ENCODE assay signal across 14 cellular contexts in the genomic region with DNA sequence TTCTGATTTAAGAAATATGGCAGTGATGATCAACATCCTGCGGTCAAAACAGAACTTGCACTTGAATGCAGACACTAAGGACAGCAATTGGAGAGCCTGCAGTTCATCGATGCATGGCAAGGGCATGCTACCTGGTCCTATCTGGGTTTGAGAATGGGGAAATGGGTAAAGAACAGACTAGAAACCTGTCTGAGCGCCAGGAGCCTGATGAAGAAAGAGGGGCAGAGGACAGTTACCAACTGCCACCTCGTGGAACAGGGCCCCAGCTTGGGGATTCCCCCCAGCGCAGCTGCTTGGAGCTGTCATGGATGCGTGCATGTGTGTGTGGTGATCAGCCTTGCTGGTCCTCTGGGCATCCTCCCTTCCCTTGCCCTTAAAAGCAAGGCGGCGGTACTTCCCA. TPM values are rescaled to one million over a fixed set of nuclear protein-coding genes. Genes with fewer than 3 reads are reported as not detected.
DNase-seq lines count a peak whose midpoint lies in the region; ATAC-seq, FAIRE-seq and TF ChIP-seq lines count a peak whose summit lies in the region.
"Had no signal": no experiment of that assay in that cellular context is flagged by ENCODE, and none has a peak within 500 bp of the region (broad histone marks: within the 10 kb centered on the region; RNA-seq: fewer than 3 reads in every experiment).

No MANE protein-coding gene starts in this region.

- peak; percentile 47 for ATAC-seq in GM21529 (IDR thresholded peaks at IDR 0.05; ENCODE audit: unreplicated experiment)
- peak; percentile 66 to 77 for ATAC-seq in stimulated activated naive B cell treated with anti-CD40 and anti-IgM and Interleukin-4, amounts not matched to agents 10 μg/mL and 1 μg/mL and 100 μg/mL, for 72 hours (replicated peaks)
- ATAC-seq in psoas muscle: no peak
- ATAC-seq: K562, Right ventricle myocardium inferior had no signal

- peaks cover 15% of the 10 kb centered on the region for H3K36me3 Mint-ChIP-seq in IgD-negative memory B cell
- H3K36me3 Mint-ChIP-seq in stimulated activated naive B cell treated with anti-CD40 and anti-IgM and Interleukin-4, amounts not matched to agents 10 μg/mL and 1 μg/mL and 100 μg/mL, for 72 hours: peaks cover 33 to 72% of the 10 kb centered on the region in 2 donors

- no peak for TF ChIP-seq CTCF in psoas muscle (IDR thresholded peaks at IDR 0.05)

- no peaks in the 10 kb centered on the region for H3K9me3 Mint-ChIP-seq in IgD-negative memory B cell
- H3K9me3 Mint-ChIP-seq in stimulated activated naive B cell treated with anti-CD40 and anti-IgM and Interleukin-4, amounts not matched to agents 10 μg/mL and 1 μg/mL and 100 μg/mL, for 72 hours: no peaks in the 10 kb centered on the region

- no peaks in the 10 kb centered on the region for H3K27me3 Mint-ChIP-seq in IgD-negative memory B cell
- H3K27me3 Mint-ChIP-seq in stimulated activated naive B cell treated with anti-CD40 and anti-IgM and Interleukin-4, amounts not matched to agents 10 μg/mL and 1 μg/mL and 100 μg/mL, for 72 hours: no peaks in the 10 kb centered on the region

- peak; percentile 62 for DNase-seq in activated effector memory CD4-positive, alpha-beta T cell treated with anti-CD3 and anti-CD28 coated beads, Interleukin-2, amount 50 U/mL, for 16 hours
- DNase-seq in activated effector memory CD4-positive, alpha-beta T cell treated with Interleukin-2 at 50 U/mL for 16 hours: no peak
- DNase-seq in stimulated activated naive B cell treated with anti-CD40 and anti-IgM and Interleukin-4, amounts not matched to agents 10 μg/mL and 1 μg/mL and 100 μg/mL, for 72 hours: peak; percentile 69
- DNase-seq in DMS79 (lab: John Stamatoyannopoulos, UW): no peak
- no peak for DNase-seq in HTR-8/SVneo (ENCODE audit: insufficient read length, low spot score)
- DNase-seq in psoas muscle: no peak
- DNase-seq: activated naive CD4-positive, alpha-beta T cell treated with anti-CD3 and anti-CD28 coated beads, Interleukin-2, amount 50 U/mL, for 16 hours; DMS79 treated with DMSO at 0.1 percent for 48 hours; kidney glomerular epithelial cell had no signal

- H3K4me1 ChIP-seq in psoas muscle: no peaks in the 10 kb centered on the region

- no peaks in the 10 kb centered on the region for H3K36me3 ChIP-seq in psoas muscle (ENCODE audit: insufficient read depth in 1 of 2, low read depth in 1 of 2)

- H3K27ac Mint-ChIP-seq in IgD-negative memory B cell: peak overlapping the region; percentile 21 to 90 (median 50)
- peak overlapping the region; percentile 89 for H3K27ac Mint-ChIP-seq in stimulated activated naive B cell treated with anti-CD40 and anti-IgM and Interleukin-4, amounts not matched to agents 10 μg/mL and 1 μg/mL and 100 μg/mL, for 72 hours

- H3K4me3 Mint-ChIP-seq in IgD-negative memory B cell: peak overlapping the region in 3 of 4 donors; percentile 2 to 29 (median 14)
- H3K4me3 Mint-ChIP-seq in stimulated activated naive B cell treated with anti-CD40 and anti-IgM and Interleukin-4, amounts not matched to agents 10 μg/mL and 1 μg/mL and 100 μg/mL, for 72 hours: peak overlapping the region in 1 of 2 donors; percentile 17

- no peaks in the 10 kb centered on the region for H3K27me3 ChIP-seq in psoas muscle (ENCODE audit: insufficient read depth in 3 of 3, low read length in 2 of 3)

- no peak overlapping the region for H3K4me3 ChIP-seq in psoas muscle
- H3K4me3 ChIP-seq: K562, skin epidermis had no signal

- peaks cover 37 to 51% (median 42%) of the 10 kb centered on the region in 3 donors for H3K4me1 Mint-ChIP-seq in IgD-negative memory B cell
- H3K4me1 Mint-ChIP-seq in stimulated activated naive B cell treated with anti-CD40 and anti-IgM and Interleukin-4, amounts not matched to agents 10 μg/mL and 1 μg/mL and 100 μg/mL, for 72 hours: peaks cover 57 to 68% of the 10 kb centered on the region in 2 donors

- H3K9me3 ChIP-seq in psoas muscle: no peaks in the 10 kb centered on the region

- intact Hi-C loops in psoas muscle (cut with DNase I): no loop called here

- no peak for FAIRE-seq in HTR-8/SVneo (lab: Jason Lieb, UNC)
- FAIRE-seq: K562 had no signal

- 67 to 88% (median 80%) methylated on average over 7 to 8 of the region's 8 CpGs for WGBS in psoas muscle, 3 donors

- no peak overlapping the region for H3K27ac ChIP-seq in psoas muscle
- H3K27ac ChIP-seq: skin epidermis had no signal

RNA-seq across cellular contexts. Expression of a gene that starts 30.2 kb away (rescaled TPM):
- polyA plus RNA-seq in IgD-negative memory B cell: 7.1 TPM
- 1 to 10 TPM; 6.0 to 8.1 (median 7.6) TPM for total RNA-seq in psoas muscle
- polyA plus RNA-seq in psoas muscle: 1 to 10 TPM; 3.6 to 5.5 (median 4.1) TPM

RNA-seq across cellular contexts. Expression of a gene that starts 56.5 kb away (rescaled TPM):
- 241 TPM for polyA plus RNA-seq in IgD-negative memory B cell
- 1 to 10 TPM; 2.2 to 3.8 (median 3.0) TPM for total RNA-seq in psoas muscle
- 1 to 10 TPM; 2.3 to 3.1 (median 2.8) TPM for polyA plus RNA-seq in psoas muscle

Comparison
In these comparisons a context has a peak if more than half of its experiments do, and no peak if none do; other contexts are left out.
1. DNase-seq: peak in activated effector memory CD4-positive, alpha-beta T cell treated with anti-CD3 and anti-CD28 coated beads, Interleukin-2, amount 50 U/mL, for 16 hours (single experiment) and stimulated activated naive B cell treated with anti-CD40 and anti-IgM and Interleukin-4, amounts not matched to agents 10 μg/mL and 1 μg/mL and 100 μg/mL, for 72 hours (single experiment); none in activated effector memory CD4-positive, alpha-beta T cell treated with Interleukin-2 at 50 U/mL for 16 hours (single experiment), DMS79 (single experiment), HTR-8/SVneo (single experiment) and psoas muscle (0 of 2).
2. ATAC-seq: peak in GM21529 (single experiment) and stimulated activated naive B cell treated with anti-CD40 and anti-IgM and Interleukin-4, amounts not matched to agents 10 μg/mL and 1 μg/mL and 100 μg/mL, for 72 hours (2 of 2); none in psoas muscle (0 of 4).
3. RNA of a gene that starts 56.5 kb away (polyA plus RNA-seq): 241 TPM in IgD-negative memory B cell (single experiment); 2.3 to 3.1 TPM in psoas muscle; every median in the first group is over 10 times any median in the second.